In the genomic region with DNA sequence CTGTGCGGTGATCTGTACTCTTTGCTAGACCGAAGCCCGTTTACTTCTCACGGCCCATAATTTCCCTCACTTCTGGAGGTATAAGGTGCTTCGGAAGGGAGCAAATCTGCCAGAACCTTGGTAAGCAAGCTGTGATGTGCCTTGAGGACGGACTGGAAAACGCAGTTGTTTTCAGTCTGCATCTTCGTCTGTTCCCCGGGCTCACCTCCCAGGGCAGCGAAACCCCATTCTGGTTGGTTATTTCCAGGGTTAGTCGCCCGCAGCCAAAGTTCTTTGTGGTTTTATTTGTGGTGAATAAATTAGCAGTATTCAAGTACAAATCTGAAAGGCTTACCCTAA, we compare ENCODE assay signal across 8 cellular contexts. TPM values are rescaled to one million over a fixed set of nuclear protein-coding genes. Genes with fewer than 3 reads are reported as not detected.
DNase-seq lines count a peak whose midpoint lies in the region; ATAC-seq and TF ChIP-seq lines count a peak whose summit lies in the region.

No MANE protein-coding gene starts in this region.

- H3K9me3 ChIP-seq in Peyer's patch = no peaks in the 10 kb centered on the region
- no peaks in the 10 kb centered on the region for H3K9me3 ChIP-seq in mucosa of stomach (ENCODE audit: control insufficient read depth, low read length)

- DNase-seq in NCI-H146 (lab: John Stamatoyannopoulos, UW) = peak; percentile 31
- no peak for DNase-seq in NCI-H146 treated with DMSO at 0.1 percent for 48 hours (lab: John Stamatoyannopoulos, UW; ENCODE audit: unreplicated experiment)
- no peak for DNase-seq in Peyer's patch
- DNase-seq in dermis blood vessel endothelial cell = peak; percentile 48
- DNase-seq in EL = no peak
- no peak for DNase-seq in foreskin melanocyte

- peak; percentile 23 for ATAC-seq in HG02610 (IDR thresholded peaks at IDR 0.05; ENCODE audit: unreplicated experiment)

- TF ChIP-seq CTCF in Peyer's patch (IDR thresholded peaks at IDR 0.05) = no peak

- H3K9ac ChIP-seq in mucosa of stomach (ENCODE audit: low read length) = peak overlapping the region; percentile 84

- H3K4me1 ChIP-seq in Peyer's patch (peaks cover 0 to 14% (median 7%) of the 10 kb centered on the region in 4 donors), mucosa of stomach (ENCODE audit: control insufficient read depth, insufficient read depth, low read length) (peaks cover 5% of the 10 kb centered on the region)

- H3K27ac ChIP-seq in Peyer's patch = peak overlapping the region; percentile 58 to 79 (median 76)

- no peak for TF ChIP-seq POLR2A in Peyer's patch (IDR thresholded peaks at IDR 0.05)

- H3K4me3 ChIP-seq in Peyer's patch = peak overlapping the region; percentile 65 to 96 (median 76)
- H3K4me3 ChIP-seq in mucosa of stomach (ENCODE audit: low read length) = peak overlapping the region; percentile 84

- peaks cover 0 to 14% (median 0%) of the 10 kb centered on the region in 3 donors for H3K36me3 ChIP-seq in Peyer's patch
- H3K36me3 ChIP-seq in mucosa of stomach (ENCODE audit: control insufficient read depth, insufficient read depth, low read length) = no peaks in the 10 kb centered on the region

- H3K27me3 ChIP-seq in Peyer's patch (no peaks in the 10 kb centered on the region), mucosa of stomach (ENCODE audit: control insufficient read depth, insufficient read depth, low read length) (no peaks in the 10 kb centered on the region)

RNA-seq across cellular contexts. Expression of a gene that starts 0.4 kb away (rescaled TPM):
- total RNA-seq in Peyer's patch = 10 to 100 TPM in 3 of 4 donors, 1 to 10 TPM in 1; 4.5 to 13.0 (median 10.9) TPM
- 19.4 and 26.2 TPM in 2 replicates for total RNA-seq in dermis blood vessel endothelial cell

RNA-seq across cellular contexts. Expression of a gene that starts 25.0 kb away (rescaled TPM):
- total RNA-seq in Peyer's patch (10 to 100 TPM; 10.7 to 33.8 (median 19.9) TPM), dermis blood vessel endothelial cell (11.9 and 14.1 TPM in 2 replicates)

RNA-seq across cellular contexts. Expression of a gene that starts 33.9 kb away (rescaled TPM):
- total RNA-seq in Peyer's patch (1 to 10 TPM; 2.2 to 4.3 (median 3.3) TPM), dermis blood vessel endothelial cell (0.42 and 1.7 TPM in 2 replicates)

Comparison
In these comparisons a context has a peak if more than half of its experiments do, and no peak if none do; other contexts are left out.
1. DNase-seq: peak in NCI-H146 (single experiment) and dermis blood vessel endothelial cell (single experiment); none in NCI-H146 treated with DMSO at 0.1 percent for 48 hours (single experiment), Peyer's patch (0 of 3), EL (single experiment) and foreskin melanocyte (single experiment).